ENCODE assay signal across 7 cellular contexts in genomic region chr2:106107509-106108131, GRCh38.
A peak's percentile ranks its signal among the peaks of the same experiment; 100 is the strongest.
DNase-seq lines count a peak whose midpoint lies in the region; ATAC-seq lines count a peak whose summit lies in the region.

No MANE protein-coding gene starts in this region.

- ATAC-seq in GM18868 (IDR thresholded peaks at IDR 0.05; ENCODE audit: unreplicated experiment) (peak; percentile 89), HG02884 (IDR thresholded peaks at IDR 0.05; ENCODE audit: unreplicated experiment) (peak; percentile 71)

- peak; percentile 47 to 60 for DNase-seq in activated CD4-positive, alpha-beta T cell treated with anti-CD3 and anti-CD28 coated beads, Interleukin-2, amount 50 U/mL, for 48 hours
- DNase-seq in renal cortical epithelial cell (ENCODE audit: low read depth) (peak; percentile 65), COLO668 (lab: John Stamatoyannopoulos, UW; ENCODE audit: unreplicated experiment) (no peak), NCI-H748 (lab: John Stamatoyannopoulos, UW; ENCODE audit: unreplicated experiment) (no peak), DMS53 treated with DMSO at 0.1 percent for 48 hours (lab: John Stamatoyannopoulos, UW; ENCODE audit: unreplicated experiment) (no peak)

Comparison
In these comparisons a context has a peak if more than half of its experiments do, and no peak if none do; other contexts are left out.
1. DNase-seq: peak in activated CD4-positive, alpha-beta T cell treated with anti-CD3 and anti-CD28 coated beads, Interleukin-2, amount 50 U/mL, for 48 hours (2 of 2) and renal cortical epithelial cell (single experiment); none in COLO668 (single experiment), NCI-H748 (single experiment) and DMS53 treated with DMSO at 0.1 percent for 48 hours (single experiment).